ENCODE assay signal across 10 cellular contexts in genomic region chr13:112687836-112688559, GRCh38. TPM values are rescaled to one million over a fixed set of nuclear protein-coding genes. Genes with fewer than 3 reads are reported as not detected.
A peak's percentile ranks its signal among the peaks of the same experiment; 100 is the strongest.
DNase-seq lines count a peak whose midpoint lies in the region; ATAC-seq, FAIRE-seq and TF ChIP-seq lines count a peak whose summit lies in the region.
"Had no signal": no experiment of that assay in that cellular context is flagged by ENCODE, and none has a peak within 500 bp of the region (broad histone marks: within the 10 kb centered on the region; RNA-seq: fewer than 3 reads in every experiment).

No MANE protein-coding gene starts in this region.

- peak overlapping the region; percentile 30; the same call in 1 of the 2 replicates for H3K4me2 ChIP-seq in GM12878 (ENCODE audit: control insufficient read depth, insufficient read depth)

- CTCF ChIA-PET in GM12878 (lab: Yijun Ruan, JAX) = interaction anchor here (1.4 kb wide), 1 partner anchor 187 kb away, joined by 5 read pairs; no protein-coding TSS in a partner anchor

- no peaks in the 10 kb centered on the region for H3K27me3 Mint-ChIP-seq in CD4-positive, CD25-positive, alpha-beta regulatory T cell
- no peaks in the 10 kb centered on the region for H3K27me3 Mint-ChIP-seq in natural killer cell treated with Interleukin-12 subunit alpha and Interleukin-12 subunit beta and Interleukin-15 and Interleukin-18, amount 100 ng/mL, for 72 hours

- H3K79me2 ChIP-seq in GM12878 (ENCODE audit: control insufficient read depth, insufficient read depth, low read length) = peaks cover 25% of the 10 kb centered on the region

- TF ChIP-seq POLR2A in H54 (IDR thresholded peaks at IDR 0.05; ENCODE audit: low read depth, low read length) (no peak), GM12878 (IDR thresholded peaks at IDR 0.05; ENCODE audit: low read depth, low read length) (no peak)

- H3K36me3 ChIP-seq in CD4-positive, CD25-positive, alpha-beta regulatory T cell (ENCODE audit: control insufficient read depth, insufficient read depth, low read length) = no peaks in the 10 kb centered on the region
- H3K36me3 ChIP-seq in GM12878 (ENCODE audit: control insufficient read depth in 2 of 2, insufficient read depth in 2 of 2, low read length in 1 of 2) = no peaks in the 10 kb centered on the region

- intact Hi-C loops in GM12878 (cut with micrococcal nuclease; ENCODE audit: unreplicated experiment) = loop anchor here (2.0 kb wide), 1 partner anchor 187 kb away; no protein-coding TSS in a partner anchor

- no peak for TF ChIP-seq EP300 in GM12878 (IDR thresholded peaks at IDR 0.05; ENCODE audit: borderline replicate concordance in 1 of 2, control insufficient read depth in 1 of 2, low read depth in 2 of 2, low read length in 2 of 2)

- peaks cover 14 to 57% (median 42%) of the 10 kb centered on the region in 4 donors for H3K4me1 Mint-ChIP-seq in CD4-positive, CD25-positive, alpha-beta regulatory T cell
- peaks cover 33 to 43% of the 10 kb centered on the region in 2 donors for H3K4me1 Mint-ChIP-seq in natural killer cell treated with Interleukin-12 subunit alpha and Interleukin-12 subunit beta and Interleukin-15 and Interleukin-18, amount 100 ng/mL, for 72 hours (ENCODE audit: low read depth in 2 of 2)

- H3K36me3 Mint-ChIP-seq in CD4-positive, CD25-positive, alpha-beta regulatory T cell = no peaks in the 10 kb centered on the region
- H3K36me3 Mint-ChIP-seq in natural killer cell treated with Interleukin-12 subunit alpha and Interleukin-12 subunit beta and Interleukin-15 and Interleukin-18, amount 100 ng/mL, for 72 hours = no peaks in the 10 kb centered on the region

- no peak for DNase-seq in CD4-positive, CD25-positive, alpha-beta regulatory T cell
- DNase-seq in H54 (ENCODE audit: insufficient read length, low spot score) (no peak), GM12878 (ENCODE audit: low read depth, low spot score) (no peak), mucosa of gallbladder (ENCODE audit: low spot score) (no peak), DMS153 treated with DMSO at 0.1 percent for 48 hours (lab: John Stamatoyannopoulos, UW; ENCODE audit: unreplicated experiment) (no peak), iPS-NIHi11 (ENCODE audit: low spot score) (no peak)
- DNase-seq in natural killer cell treated with Interleukin-12 subunit alpha and Interleukin-12 subunit beta and Interleukin-15 and Interleukin-18, amount 100 ng/mL, for 72 hours (ENCODE audit: low spot score) = no peak
- DNase-seq: PC-3 had no signal

- SMC1A ChIA-PET in GM12878 (lab: Charles Lee; ENCODE audit: uncharacterized antibody, unreplicated experiment) = interaction anchor here (0.8 to 1.4 kb wide), 2 partner anchors 11 to 186 kb away, joined by 3 read pairs; no protein-coding TSS in a partner anchor

- H3K9ac ChIP-seq in GM12878 (ENCODE audit: control insufficient read depth, insufficient read depth, low read length) = no peak overlapping the region

- H3K4me1 ChIP-seq in CD4-positive, CD25-positive, alpha-beta regulatory T cell (ENCODE audit: control insufficient read depth, insufficient read depth, low read length, poor library complexity, severe bottlenecking) = peaks cover 37% of the 10 kb centered on the region
- H3K4me1 ChIP-seq in GM12878 (ENCODE audit: control insufficient read depth, insufficient read depth, low read length) = peaks cover 16% of the 10 kb centered on the region

- POLR2A ChIA-PET in GM12878 (lab: Charles Lee) = no interaction called here

- TF ChIP-seq RAD21 in GM12878 (IDR thresholded peaks at IDR 0.05; ENCODE audit: insufficient read depth, low read depth, low read length) = no peak

- peak overlapping the region; percentile 88 for H3K27ac ChIP-seq in CD4-positive, CD25-positive, alpha-beta regulatory T cell (ENCODE audit: insufficient read depth, low read length, poor library complexity, severe bottlenecking)
- no peak overlapping the region for H3K27ac ChIP-seq in GM12878 (ENCODE audit: control insufficient read depth, insufficient read depth)

- H3K9me3 Mint-ChIP-seq in CD4-positive, CD25-positive, alpha-beta regulatory T cell = no peaks in the 10 kb centered on the region
- H3K9me3 Mint-ChIP-seq in natural killer cell treated with Interleukin-12 subunit alpha and Interleukin-12 subunit beta and Interleukin-15 and Interleukin-18, amount 100 ng/mL, for 72 hours = no peaks in the 10 kb centered on the region

- 0 out of 2 replicates have a peak, but pooled peaks cover 1% of the 10 kb centered on the region for H4K20me1 ChIP-seq in GM12878 (ENCODE audit: control insufficient read depth, insufficient read depth)

- H3K9me3 ChIP-seq in CD4-positive, CD25-positive, alpha-beta regulatory T cell (ENCODE audit: control insufficient read depth in 2 of 2, low read length in 2 of 2) = no peaks in the 10 kb centered on the region
- H3K9me3 ChIP-seq in GM12878 (replicated peaks; ENCODE audit: control insufficient read depth, insufficient read depth, low read length) = no peaks in the 10 kb centered on the region

- no TSS peak for BruUV-seq in GM12878 (replicated peaks; lab: Mats Ljungman, UMichigan)

- TF ChIP-seq CTCF in GM12878 (IDR thresholded peaks at IDR 0.05 in 2 of 3, conservative IDR thresholded peaks at IDR 0.05 in 1 of 3; ENCODE audit: control insufficient read depth in 2 of 3, extremely low read depth in 1 of 3, insufficient read depth in 1 of 3, low read depth in 3 of 3, low read length in 3 of 3) = no peak

- peak overlapping the region; percentile 75 for H3K4me3 ChIP-seq in CD4-positive, CD25-positive, alpha-beta regulatory T cell (ENCODE audit: low read depth, low read length)
- no peak overlapping the region for H3K4me3 ChIP-seq in GM12878

- RAD21 ChIA-PET in GM12878 (lab: Charles Lee; ENCODE audit: unreplicated experiment) = no interaction called here

- no peak for ATAC-seq in CD4-positive, CD25-positive, alpha-beta regulatory T cell (ENCODE audit: low read depth in 2 of 2)
- ATAC-seq in GM12878 (no peak), GM18498 (IDR thresholded peaks at IDR 0.05; ENCODE audit: unreplicated experiment) (no peak)
- no peak for ATAC-seq in natural killer cell treated with Interleukin-12 subunit alpha and Interleukin-12 subunit beta and Interleukin-15 and Interleukin-18, amount 100 ng/mL, for 72 hours
- ATAC-seq: HCT116, PC-3 had no signal

- H3K27ac Mint-ChIP-seq in CD4-positive, CD25-positive, alpha-beta regulatory T cell = peak overlapping the region; percentile 83 to 98 (median 86)
- peak overlapping the region; percentile 89 to 93 for H3K27ac Mint-ChIP-seq in natural killer cell treated with Interleukin-12 subunit alpha and Interleukin-12 subunit beta and Interleukin-15 and Interleukin-18, amount 100 ng/mL, for 72 hours

- H3K27me3 ChIP-seq in CD4-positive, CD25-positive, alpha-beta regulatory T cell (ENCODE audit: control insufficient read depth, insufficient read depth, low read length) = no peaks in the 10 kb centered on the region
- no peaks in the 10 kb centered on the region for H3K27me3 ChIP-seq in GM12878 (replicated peaks in 1 of 2; ENCODE audit: control insufficient read depth in 2 of 2, insufficient read depth in 2 of 2, low read length in 1 of 2)

- in situ Hi-C loops in GM12878 (cut with MboI) = no loop called here

- H3K4me3 Mint-ChIP-seq in CD4-positive, CD25-positive, alpha-beta regulatory T cell = peak overlapping the region; percentile 84 to 94 (median 91)
- H3K4me3 Mint-ChIP-seq in natural killer cell treated with Interleukin-12 subunit alpha and Interleukin-12 subunit beta and Interleukin-15 and Interleukin-18, amount 100 ng/mL, for 72 hours = peak overlapping the region; percentile 86

- no peak overlapping the region for H2AFZ ChIP-seq in GM12878 (ENCODE audit: control insufficient read depth, low read depth, low read length)

- 87% methylated on average over 10 of the region's 10 CpGs for WGBS in GM12878 (ENCODE audit: insufficient coverage, insufficient replicate concordance, low lambda C conversion rate, missing lambda C conversion rate)

- FAIRE-seq in H54 (lab: Jason Lieb, UNC) (peak; percentile 20), GM12878 (lab: Jason Lieb, UNC) (peak; percentile 68)

TF ChIP-seq in GM12878, 131 proteins besides CTCF, POLR2A, EP300 and RAD21:
- no peak for TF ChIP-seq SUZ12 (IDR thresholded peaks at IDR 0.05; ENCODE audit: unreplicated experiment)
- TF ChIP-seq SREBF1 (IDR thresholded peaks at IDR 0.05; ENCODE audit: low read length) = no peak

RNA-seq across cellular contexts. Expression of gene ATP11A, which starts 1.8 kb away (rescaled TPM):
- 75.7 TPM for total RNA-seq in CD4-positive, CD25-positive, alpha-beta regulatory T cell
- polyA plus RNA-seq in CD4-positive, CD25-positive, alpha-beta regulatory T cell = 1 to 10 TPM; 3.8 to 6.6 (median 4.9) TPM
- 142 and 148 TPM in 2 replicates for total RNA-seq in GM12878 (2013; cell fraction: nucleolus; rRNA removed)
- total RNA-seq in GM12878 (2014; rRNA removed) (12.3 and 14.3 TPM in 2 replicates), GM12878 (2014; rRNA removed; fragmentation: Illumina TruSeq; extraction: Trizol) (8.4 and 8.9 TPM in 2 replicates), GM12878 (2021) (59.0 and 69.6 TPM in 2 replicates), mucosa of gallbladder (191 TPM)
- 10.8 TPM for polyA plus RNA-seq in GM12878 (2011; ENCODE audit: low read depth)
- polyA plus RNA-seq in GM12878 (2011; rRNA removed) (5.7 and 5.9 TPM in 2 replicates), GM12878 (2014; fragmentation: Illumina TruSeq; extraction: Trizol) (17.6 and 21.6 TPM in 2 replicates), GM12878 (2014; fragmentation: Nextera tagmentation; extraction: Ambion mirVana) (1 to 10 TPM; 1.4 to 2.1 TPM), GM12878 (2014; rRNA removed) (21.9 and 31.1 TPM in 2 replicates), GM12878 (2016; fragmentation: Nextera tagmentation; extraction: Ambion mirVana) (10 to 100 TPM; 14.5 to 17.2 TPM)
- 9.3 and 11.4 TPM in 2 replicates for polyA plus RNA-seq in GM12878 (2011; cell fraction: cytosol; rRNA removed)
- polyA plus RNA-seq in GM12878 (2011; cell fraction: nucleus; rRNA removed) = 86.2 and 125 TPM in 2 replicates
- polyA plus RNA-seq in GM12878 (2012) = 16.6 and 17.2 TPM in 2 replicates
- polyA minus RNA-seq in GM12878 (2011; rRNA and poly(A)+ RNA removed) = 21.1 and 21.8 TPM in 2 replicates
- 15.1 and 16.3 TPM in 2 replicates for polyA minus RNA-seq in GM12878 (2011; cell fraction: cytosol; rRNA and poly(A)+ RNA removed)
- 31.6 and 60.1 TPM in 2 replicates for polyA minus RNA-seq in GM12878 (2011; cell fraction: nucleus; rRNA and poly(A)+ RNA removed)
- 10 to 100 TPM; 89.0 to 91.2 TPM for total RNA-seq in natural killer cell treated with Interleukin-12 subunit alpha and Interleukin-12 subunit beta and Interleukin-15 and Interleukin-18, amount 100 ng/mL, for 72 hours
